27 cellular contexts compared by ENCODE assay signal in genomic region chrX:40179333-40179732, GRCh38.
DNase-seq lines count a peak whose midpoint lies in the region; ATAC-seq, FAIRE-seq and TF ChIP-seq lines count a peak whose summit lies in the region.
"Had no signal": no experiment of that assay in that cellular context is flagged by ENCODE, and none has a peak within 500 bp of the region (broad histone marks: within the 10 kb centered on the region; RNA-seq: fewer than 3 reads in every experiment).

No MANE protein-coding gene starts in this region.

- no peak overlapping the region for H3K4me2 ChIP-seq in astrocyte (ENCODE audit: low read length)
- H3K4me2 ChIP-seq: PC-9 had no signal

- no peak for ATAC-seq in HG02642 (IDR thresholded peaks at IDR 0.05; ENCODE audit: poor library complexity, unreplicated experiment)
- ATAC-seq: right cardiac atrium had no signal

- peaks cover under 1% of the 10 kb centered on the region for H3K4me1 Mint-ChIP-seq in astrocyte (ENCODE audit: low read depth, unreplicated experiment)

- no peaks in the 10 kb centered on the region for H3K36me3 ChIP-seq in astrocyte (ENCODE audit: insufficient read depth, low read length)
- no peaks in the 10 kb centered on the region for H3K36me3 ChIP-seq in kidney (ENCODE audit: control insufficient read depth in 1 of 2, insufficient read depth in 2 of 2, low read length in 2 of 2)
- H3K36me3 ChIP-seq: SJCRH30 had no signal

- no peak for TF ChIP-seq CTCF in astrocyte (IDR thresholded peaks at IDR 0.05; ENCODE audit: insufficient read depth, low read depth, low read length)
- TF ChIP-seq CTCF in kidney (IDR thresholded peaks at IDR 0.05; ENCODE audit: borderline replicate concordance, extremely low read depth, insufficient read depth) = no peak

- H4K20me1 ChIP-seq in astrocyte (ENCODE audit: insufficient read depth, low read length) = no peaks in the 10 kb centered on the region

- no peaks in the 10 kb centered on the region for H3K79me2 ChIP-seq in astrocyte (ENCODE audit: insufficient read depth, low read length)

- H3K4me3 ChIP-seq in astrocyte (ENCODE audit: insufficient read depth, low read depth, low read length) (no peak overlapping the region), kidney (ENCODE audit: low read length in 2 of 2) (no peak overlapping the region)
- H3K4me3 ChIP-seq: PC-9, SJCRH30 had no signal

- no peak overlapping the region for H3K4me3 Mint-ChIP-seq in astrocyte (ENCODE audit: unreplicated experiment)
- H3K4me3 Mint-ChIP-seq: activated B cell treated with CpG ODN at 0.5 μM for 24 hours; stimulated activated naive CD8-positive, alpha-beta T cell treated with anti-CD3 and anti-CD28 coated beads, Interleukin-15, Interleukin-2, amounts not matched to agents 100 ng/mL and 50 ng/mL, for 24 hours had no signal

- no peaks in the 10 kb centered on the region for H3K27me3 ChIP-seq in astrocyte (ENCODE audit: insufficient read depth, low read length)
- H3K27me3 ChIP-seq: SJCRH30 had no signal

- H3K9me3 ChIP-seq in astrocyte (ENCODE audit: insufficient read depth, low read depth, low read length) (no peaks in the 10 kb centered on the region), kidney (ENCODE audit: control insufficient read depth in 1 of 2, low read length in 2 of 2) (no peaks in the 10 kb centered on the region)
- H3K9me3 ChIP-seq: SJCRH30 had no signal

- no peak overlapping the region for H3K9ac ChIP-seq in astrocyte (ENCODE audit: low read length)
- no peak overlapping the region for H3K9ac ChIP-seq in kidney (ENCODE audit: low read length in 2 of 2)

- DNase-seq in NOMO-1 treated with DMSO at 0.1 percent for 48 hours (lab: John Stamatoyannopoulos, UW; ENCODE audit: unreplicated experiment) (peak; percentile 47), NOMO-1 treated with dmso at 0.1 percent for 144 hours (lab: John Stamatoyannopoulos, UW; ENCODE audit: unreplicated experiment) (no peak), MV-4-11 (lab: John Stamatoyannopoulos, UW) (peak; percentile 79), astrocyte (ENCODE audit: low read depth) (no peak), pons (ENCODE audit: low spot score) (peak; percentile 38), NCI-H1436 (lab: John Stamatoyannopoulos, UW) (no peak), kidney (no peak)
- DNase-seq: activated B cell treated with CpG ODN at 0.5 μM for 24 hours; activated CD4-positive, alpha-beta T cell treated with anti-CD3 and anti-CD28 coated beads, Interleukin-2, amount 50 U/mL, for 48 hours; activated effector memory CD4-positive, alpha-beta T cell treated with Interleukin-2 at 50 U/mL for 16 hours; DND-41; H7; mesendoderm; MM.1S; naive B cell; NCI-H187 treated with DMSO at 0.1 percent for 48 hours; NCI-H2227 treated with DMSO at 0.1 percent for 48 hours; NCI-H774; PC-9; right cardiac atrium; SJCRH30; stimulated activated CD4-positive, alpha-beta T cell treated with anti-CD3 and anti-CD28 coated beads, Interleukin-12 subunit alpha, Interleukin-12 subunit beta, amount 100 ng/mL, for 4 hours; T-helper 2 cell; trophoblast cell had no signal

- no peaks in the 10 kb centered on the region for H3K36me3 Mint-ChIP-seq in astrocyte (ENCODE audit: low read depth, unreplicated experiment)
- H3K36me3 Mint-ChIP-seq: naive B cell had no signal

- FAIRE-seq in astrocyte (lab: Jason Lieb, UNC) (peak; percentile 43), kidney (lab: Jason Lieb, UNC) (no peak)

- H3K27ac ChIP-seq in astrocyte (ENCODE audit: low read depth, low read length) (no peak overlapping the region), kidney (ENCODE audit: low read depth in 2 of 2, low read length in 2 of 2) (no peak overlapping the region)
- H3K27ac ChIP-seq: 22Rv1, PC-9, SJCRH30 had no signal

- no peaks in the 10 kb centered on the region for H3K9me3 Mint-ChIP-seq in astrocyte (ENCODE audit: unreplicated experiment)
- H3K9me3 Mint-ChIP-seq: activated B cell treated with CpG ODN at 0.5 μM for 24 hours; stimulated activated naive CD8-positive, alpha-beta T cell treated with anti-CD3 and anti-CD28 coated beads, Interleukin-15, Interleukin-2, amounts not matched to agents 100 ng/mL and 50 ng/mL, for 24 hours had no signal

- no peak overlapping the region for H2AFZ ChIP-seq in astrocyte (ENCODE audit: low read depth, low read length)
- H2AFZ ChIP-seq: PC-9 had no signal

- no peak overlapping the region for H3K27ac Mint-ChIP-seq in astrocyte (ENCODE audit: unreplicated experiment)
- H3K27ac Mint-ChIP-seq: activated B cell treated with CpG ODN at 0.5 μM for 24 hours; stimulated activated naive CD8-positive, alpha-beta T cell treated with anti-CD3 and anti-CD28 coated beads, Interleukin-15, Interleukin-2, amounts not matched to agents 100 ng/mL and 50 ng/mL, for 24 hours had no signal

- H3K4me1 ChIP-seq in astrocyte (ENCODE audit: insufficient read depth, low read length) = peaks cover 9% of the 10 kb centered on the region
- H3K4me1 ChIP-seq in kidney (ENCODE audit: control insufficient read depth in 1 of 2, insufficient read depth in 1 of 2, low read depth in 1 of 2, low read length in 2 of 2) = peaks cover 4 to 8% of the 10 kb centered on the region in 2 donors

- H3K27me3 Mint-ChIP-seq in astrocyte (ENCODE audit: low read depth, unreplicated experiment) = peaks cover 10% of the 10 kb centered on the region
- H3K27me3 Mint-ChIP-seq: activated B cell treated with CpG ODN at 0.5 μM for 24 hours; naive B cell; stimulated activated naive CD8-positive, alpha-beta T cell treated with anti-CD3 and anti-CD28 coated beads, Interleukin-15, Interleukin-2, amounts not matched to agents 100 ng/mL and 50 ng/mL, for 24 hours had no signal

- intact Hi-C loops in kidney (cut with DNase I) = no loop called here

Comparison
In these comparisons a context has a peak if more than half of its experiments do, and no peak if none do; other contexts are left out.
1. DNase-seq: peak in NOMO-1 treated with DMSO at 0.1 percent for 48 hours (single experiment), MV-4-11 (single experiment) and pons (single experiment); none in NOMO-1 treated with dmso at 0.1 percent for 144 hours (single experiment), astrocyte (single experiment), NCI-H1436 (single experiment) and kidney (single experiment).